ENCODE assay signal across 17 cellular contexts in genomic region chr3:125108833-125109540, GRCh38. TPM values are rescaled to one million over a fixed set of nuclear protein-coding genes. Genes with fewer than 3 reads are reported as not detected.
DNase-seq lines count a peak whose midpoint lies in the region; TF ChIP-seq lines count a peak whose summit lies in the region.
"Had no signal": no experiment of that assay in that cellular context is flagged by ENCODE, and none has a peak within 500 bp of the region (broad histone marks: within the 10 kb centered on the region; RNA-seq: fewer than 3 reads in every experiment).

No MANE protein-coding gene starts in this region.

- H3K9me2 ChIP-seq in Karpas-422 (replicated peaks; ENCODE audit: insufficient read depth, low read length), result no peaks in the 10 kb centered on the region

- H3K4me2 ChIP-seq in Karpas-422 (ENCODE audit: low read depth, low read length, poor library complexity, severe bottlenecking) (peak overlapping the region; percentile 63), fibroblast of lung (ENCODE audit: extremely low read depth, insufficient read depth, low read length) (peak overlapping the region; percentile 41)

- peaks cover 30% of the 10 kb centered on the region for H3K27me3 Mint-ChIP-seq in activated CD4-positive, alpha-beta T cell treated with anti-CD3 and anti-CD28 coated beads, Interleukin-2, amount 10 ng/mL, durations not matched to agents 24 days and 14 days
- no peaks in the 10 kb centered on the region for H3K27me3 Mint-ChIP-seq in Calu3 (ENCODE audit: unreplicated experiment)

- H3K4me1 ChIP-seq in Karpas-422 (ENCODE audit: low read length) (peaks cover 96% of the 10 kb centered on the region), fibroblast of lung (ENCODE audit: control insufficient read depth, extremely low read depth, insufficient read depth, low read length) (peaks cover 35% of the 10 kb centered on the region), thyroid gland (peaks cover 28 to 41% of the 10 kb centered on the region in 2 donors), stomach (peaks cover 0 to 4% (median 0%) of the 10 kb centered on the region in 4 donors)
- H3K4me1 ChIP-seq: colonic mucosa had no signal

- DNase-seq in activated CD4-positive, alpha-beta T cell treated with anti-CD3 and anti-CD28 coated beads, Interleukin-2, amount 10 ng/mL, durations not matched to agents 24 days and 14 days, result peak; percentile 44
- DNase-seq in activated CD4-positive, alpha-beta T cell treated with anti-CD3 and anti-CD28 coated beads, Interleukin-2, amount 50 U/mL, for 48 hours, result no peak
- DNase-seq in Karpas-422, result peak; percentile 92
- peak in 1 of 2 donors; percentile 50 for DNase-seq in fibroblast of lung (ENCODE audit: low read depth in 2 of 2)
- DNase-seq in thyroid gland, result no peak
- DNase-seq in effector CD4-positive, alpha-beta T cell, result no peak
- no peak for DNase-seq in Calu3
- DNase-seq in stomach, result no peak
- DNase-seq: activated CD4-positive, alpha-beta T cell treated with anti-CD3 and anti-CD28 coated beads, Interleukin-2, amount 50 U/mL, for 4 hours; colonic mucosa; COR-L47; heart right ventricle; NCI-H1694 treated with DMSO at 0.1 percent for 48 hours; NCI-H510A; right cardiac atrium; stimulated activated CD4-positive, alpha-beta T cell treated with anti-CD3 and anti-CD28 coated beads, Interleukin-2, amount 100 ng/mL, for 24 hours had no signal

- H3K4me3 Mint-ChIP-seq in activated CD4-positive, alpha-beta T cell treated with anti-CD3 and anti-CD28 coated beads, Interleukin-2, amount 10 ng/mL, durations not matched to agents 24 days and 14 days, result no peak overlapping the region
- no peak overlapping the region for H3K4me3 Mint-ChIP-seq in Calu3 (ENCODE audit: low read depth, unreplicated experiment)

- no peak overlapping the region for H3K27ac Mint-ChIP-seq in activated CD4-positive, alpha-beta T cell treated with anti-CD3 and anti-CD28 coated beads, Interleukin-2, amount 10 ng/mL, durations not matched to agents 24 days and 14 days
- H3K27ac Mint-ChIP-seq in Calu3 (ENCODE audit: unreplicated experiment), result no peak overlapping the region

- peaks cover 37% of the 10 kb centered on the region for H3K4me1 Mint-ChIP-seq in activated CD4-positive, alpha-beta T cell treated with anti-CD3 and anti-CD28 coated beads, Interleukin-2, amount 10 ng/mL, durations not matched to agents 24 days and 14 days
- H3K4me1 Mint-ChIP-seq in Calu3 (ENCODE audit: low read depth, unreplicated experiment), result no peaks in the 10 kb centered on the region

- H3K27ac ChIP-seq in Karpas-422 (ENCODE audit: low read length), result peak overlapping the region; percentile 96
- no peak overlapping the region for H3K27ac ChIP-seq in fibroblast of lung (ENCODE audit: insufficient read depth, low read length)
- peak overlapping the region; percentile 80 to 95 (median 93) for H3K27ac ChIP-seq in thyroid gland
- H3K27ac ChIP-seq in stomach, result no peak overlapping the region
- H3K27ac ChIP-seq: colonic mucosa, heart right ventricle, SK-N-MC had no signal

- H3K36me3 ChIP-seq in Karpas-422 (ENCODE audit: insufficient read depth, low read length) (peaks cover 24% of the 10 kb centered on the region), fibroblast of lung (ENCODE audit: control insufficient read depth, insufficient read depth, low read length) (no peaks in the 10 kb centered on the region), thyroid gland (no peaks in the 10 kb centered on the region), stomach (peaks cover 0 to 9% (median 3%) of the 10 kb centered on the region in 4 donors)
- H3K36me3 ChIP-seq: colonic mucosa, heart right ventricle had no signal

- CTCF ChIA-PET in Calu3 (lab: Charles Lee), result no interaction called here

- H3K9ac ChIP-seq in Karpas-422 (ENCODE audit: low read length) (peak overlapping the region; percentile 78), fibroblast of lung (ENCODE audit: insufficient read depth, low read length) (no peak overlapping the region)

- TF ChIP-seq EP300 in stomach (IDR thresholded peaks at IDR 0.05), result no peak

- H3K9me3 ChIP-seq in Karpas-422 (ENCODE audit: low read length) (no peaks in the 10 kb centered on the region), fibroblast of lung (ENCODE audit: control insufficient read depth, insufficient read depth, low read depth, low read length) (no peaks in the 10 kb centered on the region), thyroid gland (no peaks in the 10 kb centered on the region), stomach (no peaks in the 10 kb centered on the region)
- H3K9me3 ChIP-seq: colonic mucosa had no signal

- H2AFZ ChIP-seq in Karpas-422 (ENCODE audit: low read length) (no peak overlapping the region), fibroblast of lung (ENCODE audit: low read length) (no peak overlapping the region)

- peaks cover 2% of the 10 kb centered on the region for H3K36me3 Mint-ChIP-seq in activated CD4-positive, alpha-beta T cell treated with anti-CD3 and anti-CD28 coated beads, Interleukin-2, amount 10 ng/mL, durations not matched to agents 24 days and 14 days (ENCODE audit: low read depth)
- no peaks in the 10 kb centered on the region for H3K36me3 Mint-ChIP-seq in Calu3 (ENCODE audit: insufficient read depth, unreplicated experiment)

- TF ChIP-seq POLR2A in thyroid gland (IDR thresholded peaks at IDR 0.05), result no peak
- no peak for TF ChIP-seq POLR2A in stomach (IDR thresholded peaks at IDR 0.05)

- peaks cover 21% of the 10 kb centered on the region for H3K9me3 Mint-ChIP-seq in activated CD4-positive, alpha-beta T cell treated with anti-CD3 and anti-CD28 coated beads, Interleukin-2, amount 10 ng/mL, durations not matched to agents 24 days and 14 days
- H3K9me3 Mint-ChIP-seq in Calu3 (ENCODE audit: low read depth, unreplicated experiment), result peaks cover 3% of the 10 kb centered on the region

- TF ChIP-seq CTCF in fibroblast of lung (conservative IDR thresholded peaks at IDR 0.05 in 1 of 2, IDR thresholded peaks at IDR 0.05 in 1 of 2; ENCODE audit: low read depth in 1 of 2, low read length in 2 of 2) (no peak), thyroid gland (IDR thresholded peaks at IDR 0.05) (no peak), Calu3 (IDR thresholded peaks at IDR 0.05; ENCODE audit: unreplicated experiment) (no peak), stomach (IDR thresholded peaks at IDR 0.05) (no peak)

- no TSS peak for BruUV-seq in Calu3 (replicated peaks; lab: Mats Ljungman, UMichigan)

- H3K79me2 ChIP-seq in Karpas-422 (ENCODE audit: low read length), result peaks cover 35% of the 10 kb centered on the region
- H3K79me2 ChIP-seq in fibroblast of lung (ENCODE audit: control insufficient read depth, insufficient read depth, low read length), result no peaks in the 10 kb centered on the region

- peak overlapping the region; percentile 33 for H3K4me3 ChIP-seq in Karpas-422 (ENCODE audit: low read length)
- H3K4me3 ChIP-seq in fibroblast of lung (replicated peaks in 1 of 4; ENCODE audit: control extremely low read depth in 1 of 4, insufficient read depth in 1 of 4, low read depth in 3 of 4, low read length in 4 of 4), result peak overlapping the region in 2 of 4 experiments; percentile 22 to 35
- H3K4me3 ChIP-seq in thyroid gland (replicated peaks in 1 of 3), result no peak overlapping the region
- no peak overlapping the region for H3K4me3 ChIP-seq in stomach
- H3K4me3 ChIP-seq: colonic mucosa, heart right ventricle, SK-N-MC had no signal

- no peaks in the 10 kb centered on the region for H3K27me3 ChIP-seq in Karpas-422 (ENCODE audit: low read length)
- no peaks in the 10 kb centered on the region for H3K27me3 ChIP-seq in fibroblast of lung (ENCODE audit: control insufficient read depth, insufficient read depth, low read length)
- H3K27me3 ChIP-seq in thyroid gland, result no peaks in the 10 kb centered on the region
- H3K27me3 ChIP-seq in stomach, result no peaks in the 10 kb centered on the region
- H3K27me3 ChIP-seq: colonic mucosa, heart right ventricle had no signal

- 79 to 88% methylated on average over 9 of the region's 9 CpGs for WGBS in thyroid gland, 2 donors
- 84 to 94% (median 88%) methylated on average over 9 of the region's 9 CpGs for WGBS in stomach, 5 donors

- intact Hi-C loops in activated CD4-positive, alpha-beta T cell treated with anti-CD3 and anti-CD28 coated beads, Interleukin-2, amount 10 ng/mL, durations not matched to agents 24 days and 14 days (cut with micrococcal nuclease), result no loop called here
- intact Hi-C loops in thyroid gland (cut with DNase I) (no loop called here), Calu3 (cut with micrococcal nuclease; ENCODE audit: unreplicated experiment) (no loop called here), stomach (cut with DNase I; ENCODE audit: low total_unique reads) (no loop called here)

- H4K20me1 ChIP-seq in Karpas-422 (ENCODE audit: insufficient read depth, low read depth, low read length) (no peaks in the 10 kb centered on the region), fibroblast of lung (ENCODE audit: control insufficient read depth, extremely low read depth, insufficient read depth, low read length) (no peaks in the 10 kb centered on the region)

RNA-seq across cellular contexts. Expression of gene HEG1, which starts 53.2 kb away (rescaled TPM):
- total RNA-seq in activated CD4-positive, alpha-beta T cell treated with anti-CD3 and anti-CD28 coated beads, Interleukin-2, amount 10 ng/mL, durations not matched to agents 24 days and 14 days, result 35.3 and 40.8 TPM in 2 replicates
- 57.3 and 57.9 TPM in 2 replicates for total RNA-seq in Karpas-422 (2014; rRNA removed; shearing (Covaris generic); ENCODE audit: low replicate concordance)
- 69.9 and 137 TPM in 2 replicates for total RNA-seq in fibroblast of lung
- 167 and 305 TPM in 2 replicates for polyA plus RNA-seq in fibroblast of lung
- 103 and 232 TPM in 2 replicates for polyA plus RNA-seq in fibroblast of lung (2012)
- 597 and 854 TPM in 2 replicates for polyA minus RNA-seq in fibroblast of lung (ENCODE audit: low replicate concordance)
- 100 to 1,000 TPM in 3 of 4 donors, 10 to 100 TPM in 1; 91.4 to 266 (median 199) TPM for total RNA-seq in thyroid gland
- total RNA-seq in Calu3 (2022), result 0.51 and 0.97 TPM in 2 replicates
- total RNA-seq in stomach, result 10 to 100 TPM; 11.3 to 56.9 (median 32.7) TPM
- polyA plus RNA-seq in stomach, result 1 to 10 TPM; 2.3 to 2.7 (median 2.4) TPM

Comparison
In these comparisons a context has a peak if more than half of its experiments do, and no peak if none do; other contexts are left out.
1. DNase-seq: peak in activated CD4-positive, alpha-beta T cell treated with anti-CD3 and anti-CD28 coated beads, Interleukin-2, amount 10 ng/mL, durations not matched to agents 24 days and 14 days (single experiment) and Karpas-422 (single experiment); none in activated CD4-positive, alpha-beta T cell treated with anti-CD3 and anti-CD28 coated beads, Interleukin-2, amount 50 U/mL, for 48 hours (0 of 2), thyroid gland (0 of 2), effector CD4-positive, alpha-beta T cell (single experiment), Calu3 (single experiment) and stomach (single experiment).
2. H3K27ac ChIP-seq: peak in Karpas-422 (single experiment) and thyroid gland (3 of 3); none in fibroblast of lung (single experiment) and stomach (0 of 5).